ENCODE assay signal across 22 cellular contexts in the genomic region with DNA sequence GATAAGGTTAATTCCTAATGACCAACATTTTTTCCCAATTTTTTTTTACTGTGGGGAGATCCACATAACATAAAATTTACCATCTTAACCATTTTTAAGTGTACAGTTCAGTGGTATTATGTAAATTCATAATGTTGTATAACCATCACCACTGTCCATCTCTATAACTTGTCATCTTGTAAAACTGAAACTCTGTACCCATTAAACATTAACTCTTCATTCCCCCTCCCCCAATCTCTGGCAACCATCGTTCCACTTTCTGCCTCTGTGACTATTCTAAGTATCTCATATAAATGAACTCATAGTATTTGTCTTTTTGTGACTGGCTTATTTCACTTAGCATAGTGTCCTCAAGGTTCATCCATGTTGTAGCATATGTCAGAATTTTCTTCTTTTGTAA.
DNase-seq lines count a peak whose midpoint lies in the region; ATAC-seq and TF ChIP-seq lines count a peak whose summit lies in the region.
"Had no signal": no experiment of that assay in that cellular context is flagged by ENCODE, and none has a peak within 500 bp of the region (broad histone marks: within the 10 kb centered on the region; RNA-seq: fewer than 3 reads in every experiment).

No MANE protein-coding gene starts in this region.

- no peak for TF ChIP-seq CTCF in nephron progenitor cell (IDR thresholded peaks at IDR 0.05)

- peaks cover 17% of the 10 kb centered on the region for H3K36me3 Mint-ChIP-seq in nephron progenitor cell (ENCODE audit: low read depth)
- H3K36me3 Mint-ChIP-seq: CD14-positive monocyte had no signal

- no peak overlapping the region for H3K4me3 Mint-ChIP-seq in nephron progenitor cell
- H3K4me3 Mint-ChIP-seq: B cell, CD14-positive monocyte had no signal

- no peaks in the 10 kb centered on the region for H3K27me3 Mint-ChIP-seq in nephron progenitor cell (ENCODE audit: low read depth, poor library complexity)

- H3K4me1 Mint-ChIP-seq in nephron progenitor cell: peaks cover 11% of the 10 kb centered on the region
- H3K4me1 Mint-ChIP-seq: B cell had no signal

- ATAC-seq in GM18517 (IDR thresholded peaks at IDR 0.05; ENCODE audit: unreplicated experiment): peak; percentile 65
- peak; percentile 53 for ATAC-seq in GM19372 (IDR thresholded peaks at IDR 0.05; ENCODE audit: low read depth, unreplicated experiment)
- ATAC-seq in HG02938 (IDR thresholded peaks at IDR 0.05; ENCODE audit: unreplicated experiment): peak; percentile 92
- peak; percentile 92 for ATAC-seq in HG03571 (IDR thresholded peaks at IDR 0.05; ENCODE audit: unreplicated experiment)
- ATAC-seq in HG02798 (IDR thresholded peaks at IDR 0.05; ENCODE audit: poor library complexity, unreplicated experiment): no peak
- ATAC-seq: A549, SK-N-SH treated with all-trans-retinoic acid at 6 μM for 48 hours had no signal

- no peak overlapping the region for H3K27ac Mint-ChIP-seq in nephron progenitor cell
- H3K27ac Mint-ChIP-seq: B cell, CD14-positive monocyte had no signal

- peaks cover 40% of the 10 kb centered on the region for H3K9me3 Mint-ChIP-seq in nephron progenitor cell

- no peak for DNase-seq in NCI-H2171 treated with DMSO at 0.1 percent for 48 hours (lab: John Stamatoyannopoulos, UW)
- DNase-seq in nephron progenitor cell: no peak
- no peak for DNase-seq in NCI-H2107 (lab: John Stamatoyannopoulos, UW)
- DNase-seq: DMS79 treated with DMSO at 0.1 percent for 48 hours, Kasumi-1, NCI-H1694, NCI-H2081 treated with DMSO at 0.1 percent for 48 hours, NCI-H2227 treated with DMSO at 0.1 percent for 48 hours, NCI-H510A, NCI-H748 treated with DMSO at 0.1 percent for 48 hours, PC-9, RPMI8226, SHP77 had no signal
